Comparison of ENCODE assay signal across 1 cellular context in genomic region chr2:207475546-207475945, GRCh38.
TF ChIP-seq lines count a peak whose summit lies in the region.

No MANE protein-coding gene starts in this region.

TF ChIP-seq in GM12878, 131 proteins besides CTCF, POLR2A, EP300 and RAD21:
- TF ChIP-seq E4F1 (IDR thresholded peaks at IDR 0.05; ENCODE audit: borderline replicate concordance, partially characterized antibody) (no peak), MXI1 (IDR thresholded peaks at IDR 0.05; ENCODE audit: low read depth, low read length) (no peak), ZSCAN29 (IDR thresholded peaks at IDR 0.05) (no peak)
